ENCODE assay signal across 13 cellular contexts in genomic region chr10:110850099-110850498, GRCh38. TPM values are rescaled to one million over a fixed set of nuclear protein-coding genes. Genes with fewer than 3 reads are reported as not detected.
DNase-seq lines count a peak whose midpoint lies in the region; ATAC-seq and TF ChIP-seq lines count a peak whose summit lies in the region.
"Had no signal": no experiment of that assay in that cellular context is flagged by ENCODE, and none has a peak within 500 bp of the region (broad histone marks: within the 10 kb centered on the region; RNA-seq: fewer than 3 reads in every experiment).

No MANE protein-coding gene starts in this region.

- H3K79me2 ChIP-seq in Loucy (ENCODE audit: insufficient read depth, low read length), result no peaks in the 10 kb centered on the region

- H3K4me1 ChIP-seq in Loucy (ENCODE audit: insufficient read depth, low read length, poor library complexity, severe bottlenecking), result peaks cover 81% of the 10 kb centered on the region

- peak; percentile 64 for ATAC-seq in stimulated activated naive CD8-positive, alpha-beta T cell treated with anti-CD3 and anti-CD28 coated beads, Interleukin-15, amount 100 ng/mL, for 72 hours
- no peak for ATAC-seq in HG03097 (IDR thresholded peaks at IDR 0.05; ENCODE audit: low FRiP score, unreplicated experiment)

- H4K20me1 ChIP-seq in Loucy (ENCODE audit: insufficient read depth, low read length, poor library complexity, severe bottlenecking), result no peaks in the 10 kb centered on the region

- no peak for DNase-seq in activated naive CD4-positive, alpha-beta T cell treated with anti-CD3 and anti-CD28 coated beads, Interleukin-2, amount 10 ng/mL, durations not matched to agents 7 days and 5 days
- no peak for DNase-seq in activated naive CD4-positive, alpha-beta T cell treated with anti-CD3 and anti-CD28 coated beads, Interleukin-2, amount 50 U/mL, for 16 hours
- DNase-seq in immature natural killer cell (peak; percentile 81 to 88 (median 87)), NOMO-1 treated with DMSO at 0.1 percent for 48 hours (lab: John Stamatoyannopoulos, UW; ENCODE audit: unreplicated experiment) (no peak)
- no peak for DNase-seq in stimulated activated naive CD8-positive, alpha-beta T cell treated with anti-CD3 and anti-CD28 coated beads, Interleukin-15, amount 100 ng/mL, for 72 hours
- DNase-seq in central memory CD4-positive, alpha-beta T cell, result no peak
- DNase-seq: EL, H9, NCI-H1436 treated with DMSO at 0.1 percent for 48 hours, NCI-H2227 treated with DMSO at 0.1 percent for 48 hours, NCI-H526 treated with DMSO at 0.1 percent for 48 hours had no signal

- peak overlapping the region; percentile 24 for H3K27ac Mint-ChIP-seq in activated naive CD4-positive, alpha-beta T cell treated with anti-CD3 and anti-CD28 coated beads, Interleukin-2, amount 10 ng/mL, durations not matched to agents 7 days and 5 days
- peak overlapping the region; percentile 70 to 90 (median 87) for H3K27ac Mint-ChIP-seq in immature natural killer cell
- no peak overlapping the region for H3K27ac Mint-ChIP-seq in stimulated activated naive CD8-positive, alpha-beta T cell treated with anti-CD3 and anti-CD28 coated beads, Interleukin-15, amount 100 ng/mL, for 72 hours
- H3K27ac Mint-ChIP-seq: H9 had no signal

- H3K4me3 ChIP-seq in Loucy (ENCODE audit: low read length, poor library complexity, severe bottlenecking), result no peak overlapping the region

- H3K27me3 Mint-ChIP-seq in activated naive CD4-positive, alpha-beta T cell treated with anti-CD3 and anti-CD28 coated beads, Interleukin-2, amount 10 ng/mL, durations not matched to agents 7 days and 5 days, result peaks cover 6% of the 10 kb centered on the region
- H3K27me3 Mint-ChIP-seq in immature natural killer cell (ENCODE audit: low read depth in 3 of 3), result peaks cover 2 to 25% (median 8%) of the 10 kb centered on the region in 3 donors
- H3K27me3 Mint-ChIP-seq in stimulated activated naive CD8-positive, alpha-beta T cell treated with anti-CD3 and anti-CD28 coated beads, Interleukin-15, amount 100 ng/mL, for 72 hours, result no peaks in the 10 kb centered on the region

- H3K4me3 Mint-ChIP-seq in activated naive CD4-positive, alpha-beta T cell treated with anti-CD3 and anti-CD28 coated beads, Interleukin-2, amount 10 ng/mL, durations not matched to agents 7 days and 5 days, result no peak overlapping the region
- peak overlapping the region; percentile 67 to 87 (median 73) for H3K4me3 Mint-ChIP-seq in immature natural killer cell
- peak overlapping the region in 1 of 2 donors; percentile 61 for H3K4me3 Mint-ChIP-seq in stimulated activated naive CD8-positive, alpha-beta T cell treated with anti-CD3 and anti-CD28 coated beads, Interleukin-15, amount 100 ng/mL, for 72 hours
- H3K4me3 Mint-ChIP-seq: H9 had no signal

- H2AFZ ChIP-seq in Loucy (ENCODE audit: low read length), result no peak overlapping the region

- no peaks in the 10 kb centered on the region for H3K9me3 ChIP-seq in Loucy (ENCODE audit: insufficient read depth, low read depth, low read length)

- peaks cover 61% of the 10 kb centered on the region for H3K4me1 Mint-ChIP-seq in activated naive CD4-positive, alpha-beta T cell treated with anti-CD3 and anti-CD28 coated beads, Interleukin-2, amount 10 ng/mL, durations not matched to agents 7 days and 5 days
- H3K4me1 Mint-ChIP-seq in immature natural killer cell, result peaks cover 82 to 98% of the 10 kb centered on the region in 2 donors
- peaks cover 94% of the 10 kb centered on the region for H3K4me1 Mint-ChIP-seq in stimulated activated naive CD8-positive, alpha-beta T cell treated with anti-CD3 and anti-CD28 coated beads, Interleukin-15, amount 100 ng/mL, for 72 hours
- H3K4me1 Mint-ChIP-seq: H9 had no signal

- peaks cover 1% of the 10 kb centered on the region for H3K36me3 Mint-ChIP-seq in activated naive CD4-positive, alpha-beta T cell treated with anti-CD3 and anti-CD28 coated beads, Interleukin-2, amount 10 ng/mL, durations not matched to agents 7 days and 5 days
- no peaks in the 10 kb centered on the region for H3K36me3 Mint-ChIP-seq in immature natural killer cell

- no peaks in the 10 kb centered on the region for H3K36me3 ChIP-seq in Loucy (ENCODE audit: insufficient read depth, low read length)

- CTCF ChIA-PET in activated naive CD4-positive, alpha-beta T cell treated with anti-CD3 and anti-CD28 coated beads, Interleukin-2, amount 10 ng/mL, durations not matched to agents 7 days and 5 days (lab: Charles Lee), result interaction anchor here (0.8 kb wide), 1 partner anchor 46 kb away, joined by 4 read pairs; no protein-coding TSS in a partner anchor

- H3K9ac ChIP-seq in Loucy (ENCODE audit: low read depth, low read length, poor library complexity, severe bottlenecking), result no peak overlapping the region

- H3K9me2 ChIP-seq in Loucy (replicated peaks; ENCODE audit: low read depth, low read length), result no peaks in the 10 kb centered on the region

- H3F3A ChIP-seq in Loucy (ENCODE audit: low read depth), result 0 out of 2 replicates have a peak, but pooled peaks cover 5% of the 10 kb centered on the region

- no peaks in the 10 kb centered on the region for H3K27me3 ChIP-seq in Loucy (ENCODE audit: insufficient read depth, low read length, poor library complexity, severe bottlenecking)

- H3K4me2 ChIP-seq in Loucy (ENCODE audit: low read depth, low read length, poor library complexity, severe bottlenecking), result peak overlapping the region; percentile 57

- H3K9me3 Mint-ChIP-seq in activated naive CD4-positive, alpha-beta T cell treated with anti-CD3 and anti-CD28 coated beads, Interleukin-2, amount 10 ng/mL, durations not matched to agents 7 days and 5 days, result peaks cover 2% of the 10 kb centered on the region
- H3K9me3 Mint-ChIP-seq in immature natural killer cell, result peaks cover 0 to 9% (median 0%) of the 10 kb centered on the region in 6 donors
- H3K9me3 Mint-ChIP-seq in stimulated activated naive CD8-positive, alpha-beta T cell treated with anti-CD3 and anti-CD28 coated beads, Interleukin-15, amount 100 ng/mL, for 72 hours, result peaks cover 4 to 11% of the 10 kb centered on the region in 2 donors
- H3K9me3 Mint-ChIP-seq: H9 had no signal

- TF ChIP-seq CTCF in Loucy (conservative IDR thresholded peaks at IDR 0.05; ENCODE audit: low read length), result no peak

RNA-seq across cellular contexts. Expression of gene PDCD4, which starts 21.6 kb away (rescaled TPM):
- polyA plus RNA-seq in immature natural killer cell, result 100 to 1,000 TPM; 212 to 318 (median 231) TPM

Comparison
In these comparisons a context has a peak if more than half of its experiments do, and no peak if none do; other contexts are left out.
1. DNase-seq: peak in immature natural killer cell (3 of 3); none in activated naive CD4-positive, alpha-beta T cell treated with anti-CD3 and anti-CD28 coated beads, Interleukin-2, amount 10 ng/mL, durations not matched to agents 7 days and 5 days (single experiment), activated naive CD4-positive, alpha-beta T cell treated with anti-CD3 and anti-CD28 coated beads, Interleukin-2, amount 50 U/mL, for 16 hours (single experiment), stimulated activated naive CD8-positive, alpha-beta T cell treated with anti-CD3 and anti-CD28 coated beads, Interleukin-15, amount 100 ng/mL, for 72 hours (0 of 2), NOMO-1 treated with DMSO at 0.1 percent for 48 hours (single experiment) and central memory CD4-positive, alpha-beta T cell (single experiment).
2. H3K27ac Mint-ChIP-seq: peak in activated naive CD4-positive, alpha-beta T cell treated with anti-CD3 and anti-CD28 coated beads, Interleukin-2, amount 10 ng/mL, durations not matched to agents 7 days and 5 days (single experiment) and immature natural killer cell (6 of 6); none in stimulated activated naive CD8-positive, alpha-beta T cell treated with anti-CD3 and anti-CD28 coated beads, Interleukin-15, amount 100 ng/mL, for 72 hours (0 of 2).